ENCODE assay signal across 12 cellular contexts in the genomic region with DNA sequence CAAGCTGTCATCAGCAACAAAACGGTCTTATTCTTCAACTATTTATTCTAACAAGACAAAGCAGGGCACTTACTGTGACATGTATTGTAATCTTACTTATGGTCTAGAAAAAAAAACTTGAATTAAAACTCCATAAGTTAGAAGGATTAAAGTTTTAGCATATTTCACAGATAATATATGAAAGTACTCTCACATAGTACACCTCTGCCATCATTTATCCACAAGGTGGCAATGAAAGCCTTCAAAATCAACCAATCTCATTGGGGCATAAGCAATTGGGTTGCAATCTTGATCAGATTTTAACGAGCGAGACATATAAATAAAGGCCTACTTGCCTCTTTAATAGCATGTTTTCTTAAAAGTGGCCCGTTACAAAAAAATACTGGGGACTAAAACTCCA.
DNase-seq lines count a peak whose midpoint lies in the region; ATAC-seq and TF ChIP-seq lines count a peak whose summit lies in the region.
"Had no signal": no experiment of that assay in that cellular context is flagged by ENCODE, and none has a peak within 500 bp of the region (broad histone marks: within the 10 kb centered on the region; RNA-seq: fewer than 3 reads in every experiment).

No MANE protein-coding gene starts in this region.

- H3K4me3 ChIP-seq in GM23338 (no peak overlapping the region), OCI-LY1 (ENCODE audit: low read depth, low read length, poor library complexity, severe bottlenecking) (no peak overlapping the region)
- no peak overlapping the region for H3K4me3 ChIP-seq in CD4-positive, alpha-beta memory T cell (ENCODE audit: low read length in 2 of 2)

- peak; percentile 52 to 62 for TF ChIP-seq CTCF in GM23338 (conservative IDR thresholded peaks at IDR 0.05; ENCODE audit: low read depth in 2 of 2)
- TF ChIP-seq CTCF in OCI-LY1 (IDR thresholded peaks at IDR 0.05; ENCODE audit: low read length) = peak; percentile 35; the same call in 1 of the 2 replicates
- peak; percentile 70 for TF ChIP-seq CTCF in chondrocyte (IDR thresholded peaks at IDR 0.05)
- peak; percentile 51 for TF ChIP-seq CTCF in osteocyte (IDR thresholded peaks at IDR 0.05)

- no peaks in the 10 kb centered on the region for H3K79me2 ChIP-seq in GM23338 (replicated peaks; ENCODE audit: insufficient read depth)
- no peaks in the 10 kb centered on the region for H3K79me2 ChIP-seq in OCI-LY1 (ENCODE audit: insufficient read depth, low read length)

- H3K4me2 ChIP-seq in GM23338 (no peak overlapping the region), OCI-LY1 (ENCODE audit: low read length) (no peak overlapping the region)

- POLR2A ChIA-PET in CD4-positive, alpha-beta memory T cell (lab: Charles Lee; ENCODE audit: partially characterized antibody) = no interaction called here

- H3K9me3 Mint-ChIP-seq in GM23338 (no peaks in the 10 kb centered on the region), chondrocyte (ENCODE audit: low read depth) (no peaks in the 10 kb centered on the region), osteocyte (ENCODE audit: unreplicated experiment) (no peaks in the 10 kb centered on the region)
- H3K9me3 Mint-ChIP-seq in CD4-positive, alpha-beta memory T cell = peaks cover 0 to 2% (median 0%) of the 10 kb centered on the region in 8 donors
- H3K9me3 Mint-ChIP-seq: activated naive CD8-positive, alpha-beta T cell treated with anti-CD3 and anti-CD28 coated beads, Interleukin-2, amount 50 U/mL, for 24 hours had no signal

- H3K36me3 ChIP-seq in GM23338 (ENCODE audit: insufficient read depth) (no peaks in the 10 kb centered on the region), OCI-LY1 (ENCODE audit: insufficient read depth, low read length) (no peaks in the 10 kb centered on the region)
- no peaks in the 10 kb centered on the region for H3K36me3 ChIP-seq in CD4-positive, alpha-beta memory T cell (ENCODE audit: insufficient read depth, low read length)

- H3K4me1 Mint-ChIP-seq in GM23338 (peaks cover 9% of the 10 kb centered on the region; the same call in 2 of the 3 replicates), chondrocyte (ENCODE audit: low read depth) (peaks cover 25% of the 10 kb centered on the region), osteocyte (ENCODE audit: unreplicated experiment) (peaks cover 21% of the 10 kb centered on the region)
- H3K4me1 Mint-ChIP-seq in CD4-positive, alpha-beta memory T cell = no peaks in the 10 kb centered on the region
- H3K4me1 Mint-ChIP-seq: activated CD8-positive, alpha-beta memory T cell treated with anti-CD3 and anti-CD28 coated beads, Interleukin-2, amount 10 ng/mL, durations not matched to agents 7 days and 5 days; activated naive CD8-positive, alpha-beta T cell treated with anti-CD3 and anti-CD28 coated beads, Interleukin-2, amount 50 U/mL, for 24 hours had no signal

- no peak overlapping the region for H3K9ac ChIP-seq in OCI-LY1 (ENCODE audit: low read length)

- no peaks in the 10 kb centered on the region for H3K9me3 ChIP-seq in OCI-LY1 (ENCODE audit: low read length)
- H3K9me3 ChIP-seq in CD4-positive, alpha-beta memory T cell (ENCODE audit: control insufficient read depth in 1 of 2, low read length in 2 of 2) = no peaks in the 10 kb centered on the region

- H3K27me3 ChIP-seq in GM23338 (ENCODE audit: insufficient read depth) (no peaks in the 10 kb centered on the region), OCI-LY1 (ENCODE audit: insufficient read depth, low read length) (no peaks in the 10 kb centered on the region)
- H3K27me3 ChIP-seq in CD4-positive, alpha-beta memory T cell (ENCODE audit: insufficient read depth, low read length) = no peaks in the 10 kb centered on the region

- H3K4me1 ChIP-seq in GM23338 (ENCODE audit: insufficient read depth) = peaks cover 2% of the 10 kb centered on the region; the same call in 1 of the 2 replicates
- no peaks in the 10 kb centered on the region for H3K4me1 ChIP-seq in OCI-LY1 (ENCODE audit: insufficient read depth, low read length, severe bottlenecking)
- no peaks in the 10 kb centered on the region for H3K4me1 ChIP-seq in CD4-positive, alpha-beta memory T cell (ENCODE audit: insufficient read depth, low read length)

- H3F3A ChIP-seq in GM23338 (replicated peaks; ENCODE audit: low read depth) (no peaks in the 10 kb centered on the region), OCI-LY1 (ENCODE audit: insufficient read depth, low read length) (no peaks in the 10 kb centered on the region)

- H4K20me1 ChIP-seq in GM23338 (replicated peaks; ENCODE audit: insufficient read depth) (no peaks in the 10 kb centered on the region), OCI-LY1 (ENCODE audit: insufficient read depth, low read length) (no peaks in the 10 kb centered on the region)

- no peaks in the 10 kb centered on the region for H3K9me2 ChIP-seq in GM23338 (ENCODE audit: insufficient read depth)
- no peaks in the 10 kb centered on the region for H3K9me2 ChIP-seq in OCI-LY1 (ENCODE audit: low read depth, low read length)

- H3K36me3 Mint-ChIP-seq in GM23338 (ENCODE audit: low read depth) (no peaks in the 10 kb centered on the region), chondrocyte (ENCODE audit: low read depth) (no peaks in the 10 kb centered on the region), osteocyte (ENCODE audit: unreplicated experiment) (no peaks in the 10 kb centered on the region)
- H3K36me3 Mint-ChIP-seq in CD4-positive, alpha-beta memory T cell = no peaks in the 10 kb centered on the region
- H3K36me3 Mint-ChIP-seq: activated CD8-positive, alpha-beta memory T cell treated with anti-CD3 and anti-CD28 coated beads, Interleukin-2, amount 10 ng/mL, durations not matched to agents 7 days and 5 days had no signal

- H3K27ac Mint-ChIP-seq in GM23338 (no peak overlapping the region), chondrocyte (ENCODE audit: unreplicated experiment) (no peak overlapping the region), osteocyte (ENCODE audit: unreplicated experiment) (no peak overlapping the region)
- no peak overlapping the region for H3K27ac Mint-ChIP-seq in CD4-positive, alpha-beta memory T cell
- H3K27ac Mint-ChIP-seq: activated CD8-positive, alpha-beta memory T cell treated with anti-CD3 and anti-CD28 coated beads, Interleukin-2, amount 10 ng/mL, durations not matched to agents 7 days and 5 days; activated naive CD8-positive, alpha-beta T cell treated with anti-CD3 and anti-CD28 coated beads, Interleukin-2, amount 50 U/mL, for 24 hours had no signal

- H3K27ac ChIP-seq in GM23338 (ENCODE audit: low read depth) (no peak overlapping the region), OCI-LY1 (ENCODE audit: low read depth, low read length, poor library complexity, severe bottlenecking) (no peak overlapping the region)
- H3K27ac ChIP-seq in CD4-positive, alpha-beta memory T cell (ENCODE audit: low read depth, low read length) = no peak overlapping the region

- H3K27me3 Mint-ChIP-seq in GM23338 (ENCODE audit: insufficient read depth, low read depth, poor library complexity) (no peaks in the 10 kb centered on the region), chondrocyte (ENCODE audit: low read depth) (no peaks in the 10 kb centered on the region), osteocyte (ENCODE audit: unreplicated experiment) (no peaks in the 10 kb centered on the region)
- no peaks in the 10 kb centered on the region for H3K27me3 Mint-ChIP-seq in CD4-positive, alpha-beta memory T cell
- H3K27me3 Mint-ChIP-seq: activated CD8-positive, alpha-beta memory T cell treated with anti-CD3 and anti-CD28 coated beads, Interleukin-2, amount 10 ng/mL, durations not matched to agents 7 days and 5 days; activated naive CD8-positive, alpha-beta T cell treated with anti-CD3 and anti-CD28 coated beads, Interleukin-2, amount 50 U/mL, for 24 hours had no signal

- DNase-seq in GM23338 (ENCODE audit: low spot score) (peak; percentile 9), chondrocyte (ENCODE audit: low spot score) (no peak), osteocyte (ENCODE audit: extremely low spot score, unreplicated experiment) (no peak), AML-193 (lab: John Stamatoyannopoulos, UW) (no peak)
- DNase-seq in activated CD8-positive, alpha-beta memory T cell treated with anti-CD3 and anti-CD28 coated beads for 24 hours = no peak
- DNase-seq in CD4-positive, alpha-beta memory T cell = no peak
- DNase-seq: activated CD8-positive, alpha-beta memory T cell treated with anti-CD3 and anti-CD28 coated beads, Interleukin-2, amount 10 ng/mL, durations not matched to agents 7 days and 5 days; activated naive CD8-positive, alpha-beta T cell treated with anti-CD3 and anti-CD28 coated beads, Interleukin-2, amount 50 U/mL, for 24 hours; NCI-H146 had no signal

- ATAC-seq in GM23338 (no peak), GM21360 (IDR thresholded peaks at IDR 0.05; ENCODE audit: unreplicated experiment) (no peak)
- ATAC-seq: activated CD8-positive, alpha-beta memory T cell treated with anti-CD3 and anti-CD28 coated beads, Interleukin-2, amount 10 ng/mL, durations not matched to agents 7 days and 5 days; activated naive CD8-positive, alpha-beta T cell treated with anti-CD3 and anti-CD28 coated beads, Interleukin-2, amount 50 U/mL, for 24 hours; sciatic nerve had no signal

- H2AFZ ChIP-seq in GM23338 (no peak overlapping the region), OCI-LY1 (ENCODE audit: low read length) (no peak overlapping the region)

- no peak overlapping the region for H3K4me3 Mint-ChIP-seq in GM23338
- no peak overlapping the region for H3K4me3 Mint-ChIP-seq in chondrocyte (ENCODE audit: unreplicated experiment)
- H3K4me3 Mint-ChIP-seq in osteocyte (ENCODE audit: unreplicated experiment) = no peak overlapping the region
- H3K4me3 Mint-ChIP-seq in CD4-positive, alpha-beta memory T cell = no peak overlapping the region
- H3K4me3 Mint-ChIP-seq: activated CD8-positive, alpha-beta memory T cell treated with anti-CD3 and anti-CD28 coated beads, Interleukin-2, amount 10 ng/mL, durations not matched to agents 7 days and 5 days; activated naive CD8-positive, alpha-beta T cell treated with anti-CD3 and anti-CD28 coated beads, Interleukin-2, amount 50 U/mL, for 24 hours had no signal

- CTCF ChIA-PET in CD4-positive, alpha-beta memory T cell (lab: Charles Lee; ENCODE audit: partially characterized antibody) = no interaction called here

- intact Hi-C loops in CD4-positive, alpha-beta memory T cell (cut with micrococcal nuclease) = no loop called here
